In the genomic region with DNA sequence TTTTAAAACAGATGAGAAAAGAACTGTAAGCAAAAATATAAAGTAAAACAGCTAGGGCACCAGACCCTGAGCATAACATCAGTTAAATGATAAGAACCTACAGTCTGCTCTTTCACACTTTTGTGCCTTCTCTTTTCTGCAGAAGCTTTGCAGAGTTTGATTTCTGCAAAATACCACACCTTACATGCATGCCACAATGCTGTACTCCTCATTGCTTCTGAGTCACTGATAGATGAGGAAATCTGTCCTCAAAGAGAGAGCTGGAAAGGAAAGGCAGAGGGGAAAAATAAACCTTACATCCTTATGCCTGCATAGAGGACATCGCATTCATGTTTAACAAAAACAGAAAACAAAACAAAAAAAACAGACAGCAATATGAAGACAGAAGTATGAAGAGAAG, we compare ENCODE assay signal across 22 cellular contexts.
"Had no signal": no experiment of that assay in that cellular context is flagged by ENCODE, and none has a peak within 500 bp of the region (broad histone marks: within the 10 kb centered on the region; RNA-seq: fewer than 3 reads in every experiment).

No MANE protein-coding gene starts in this region.

- H3K4me1 ChIP-seq: esophagus muscularis mucosa, foreskin keratinocyte, left ventricle myocardium inferior, prostate gland, testis, upper lobe of left lung had no signal

- H3K36me3 ChIP-seq: esophagus muscularis mucosa, left ventricle myocardium inferior, ovary, prostate gland, upper lobe of left lung had no signal

- DNase-seq: activated B cell treated with CpG ODN at 0.5 μM for 24 hours; activated CD4-positive, alpha-beta memory T cell treated with anti-CD3 and anti-CD28 coated beads for 36 hours; activated CD4-positive, alpha-beta T cell treated with anti-CD3 and anti-CD28 coated beads for 36 hours; activated effector memory CD4-positive, alpha-beta T cell treated with Interleukin-2 at 50 U/mL for 16 hours; activated naive CD4-positive, alpha-beta T cell treated with anti-CD3 and anti-CD28 coated beads for 36 hours; activated naive CD8-positive, alpha-beta T cell treated with anti-CD3 and anti-CD28 coated beads, Interleukin-2, amount 10 ng/mL, durations not matched to agents 7 days and 5 days; activated T-cell treated with anti-CD3 and anti-CD28 coated beads, Interleukin-2, amount 50 U/mL, for 72 hours; dermis blood vessel endothelial cell; effector memory CD8-positive, alpha-beta T cell; foreskin keratinocyte; immature natural killer cell; kidney glomerular epithelial cell; left ventricle myocardium inferior; natural killer cell; ovary; stimulated activated CD4-positive, alpha-beta T cell treated with anti-CD3 and anti-CD28 coated beads, Interleukin-2, amount 100 ng/mL, for 48 hours; stimulated activated CD8-positive, alpha-beta memory T cell treated with anti-CD3 and anti-CD28 coated beads, Interleukin-4, amount 100 ng/mL, for 48 hours; stimulated activated naive B cell treated with anti-CD40 and anti-IgM and Interleukin-4, amounts not matched to agents 10 μg/mL and 1 μg/mL and 100 μg/mL, for 72 hours; testis; upper lobe of left lung had no signal

- H3K4me3 ChIP-seq: esophagus muscularis mucosa, left ventricle myocardium inferior, ovary, prostate gland, testis, upper lobe of left lung had no signal

- H3K9me3 ChIP-seq: esophagus muscularis mucosa, left ventricle myocardium inferior, ovary, prostate gland, testis, upper lobe of left lung had no signal

- H3K27me3 ChIP-seq: esophagus muscularis mucosa, foreskin keratinocyte, ovary, testis, upper lobe of left lung had no signal

- H3K27ac ChIP-seq: esophagus muscularis mucosa, foreskin keratinocyte, left ventricle myocardium inferior, ovary, prostate gland, testis, upper lobe of left lung had no signal
